8 cellular contexts compared by ENCODE assay signal in the genomic region with DNA sequence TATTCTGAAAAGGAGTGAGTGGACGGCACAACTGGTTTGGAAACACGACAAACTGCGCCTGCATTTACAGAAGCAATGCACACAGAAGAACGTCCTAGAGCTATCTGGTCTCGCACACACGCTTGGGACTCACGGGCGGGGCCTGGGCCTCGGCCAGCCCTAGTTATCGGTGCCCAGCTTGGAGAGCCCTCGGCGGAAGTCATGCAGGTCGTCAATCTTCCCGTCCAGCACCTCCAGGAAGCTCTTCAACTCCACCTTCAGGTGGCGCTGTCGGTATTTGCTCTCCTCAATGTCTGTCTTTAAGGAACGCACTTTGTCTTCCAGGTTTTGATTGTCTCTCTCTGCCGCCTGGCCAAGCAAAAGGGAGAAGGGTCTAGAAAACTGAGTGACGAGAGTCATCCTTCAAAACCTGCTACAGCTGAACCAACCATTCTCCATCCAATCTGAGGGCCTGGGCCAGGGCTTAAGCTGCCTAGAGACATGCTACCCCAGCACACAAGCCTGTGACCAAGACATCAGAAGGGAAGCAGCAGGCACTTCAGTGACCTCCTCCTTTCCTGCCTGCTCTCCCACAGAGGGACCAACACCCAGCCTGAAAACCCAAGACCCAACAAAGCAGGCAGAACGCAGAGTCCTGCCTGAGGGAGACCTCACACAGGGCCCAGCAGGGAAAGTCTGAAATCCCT. TPM values are rescaled to one million over a fixed set of nuclear protein-coding genes. Genes with fewer than 3 reads are reported as not detected.
DNase-seq lines count a peak whose midpoint lies in the region; ATAC-seq and TF ChIP-seq lines count a peak whose summit lies in the region.

No MANE protein-coding gene starts in this region.

- intact Hi-C loops in left colon (cut with DNase I, micrococcal nuclease), result no loop called here

- no peak for TF ChIP-seq POLR2A in NB4 (IDR thresholded peaks at IDR 0.05; ENCODE audit: extremely low read depth, insufficient read length)
- TF ChIP-seq POLR2A in GM18505 (IDR thresholded peaks at IDR 0.05; ENCODE audit: borderline replicate concordance, extremely low read depth, insufficient read depth, insufficient read length), result no peak

- peaks cover 5% of the 10 kb centered on the region for H3K27me3 Mint-ChIP-seq in T-helper 2 cell treated with Interferon-gamma antibody and Interleukin-4, amounts not matched to agents 5 μg/mL and 100 μg/mL, for 36 hours (ENCODE audit: low read depth)

- peak overlapping the region; percentile 79 for H3K27ac ChIP-seq in cingulate gyrus (ENCODE audit: low read depth, low read length)

- H3K36me3 Mint-ChIP-seq in T-helper 2 cell treated with Interferon-gamma antibody and Interleukin-4, amounts not matched to agents 5 μg/mL and 100 μg/mL, for 36 hours (ENCODE audit: low read depth), result peaks cover 36% of the 10 kb centered on the region

- no peak overlapping the region for H3K27ac Mint-ChIP-seq in T-helper 2 cell treated with Interferon-gamma antibody and Interleukin-4, amounts not matched to agents 5 μg/mL and 100 μg/mL, for 36 hours

- no peaks in the 10 kb centered on the region for H3K9me3 Mint-ChIP-seq in T-helper 2 cell treated with Interferon-gamma antibody and Interleukin-4, amounts not matched to agents 5 μg/mL and 100 μg/mL, for 36 hours

- ATAC-seq in GM18870 (IDR thresholded peaks at IDR 0.05; ENCODE audit: unreplicated experiment), result peak; percentile 48
- ATAC-seq in left colon, result peak; percentile 99
- no peak for ATAC-seq in GM18505 (IDR thresholded peaks at IDR 0.05; ENCODE audit: unreplicated experiment)

- H3K4me3 Mint-ChIP-seq in T-helper 2 cell treated with Interferon-gamma antibody and Interleukin-4, amounts not matched to agents 5 μg/mL and 100 μg/mL, for 36 hours, result no peak overlapping the region

- DNase-seq in AG10803 (ENCODE audit: low read depth), result peak; percentile 89
- DNase-seq in NB4 (ENCODE audit: low read depth), result peak; percentile 82
- DNase-seq in T-helper 2 cell treated with Interferon-gamma antibody and Interleukin-4, amounts not matched to agents 5 μg/mL and 100 μg/mL, for 36 hours (ENCODE audit: low spot score), result peak; percentile 48
- peak; percentile 79 to 86 for DNase-seq in left colon
- DNase-seq in stimulated activated CD4-positive, alpha-beta T cell treated with anti-CD3 and anti-CD28 coated beads, Interleukin-2, amount 100 ng/mL, for 48 hours, result peak; percentile 49 to 50

- TF ChIP-seq CTCF in AG10803 (conservative IDR thresholded peaks at IDR 0.05; ENCODE audit: low read length) (peak; percentile 90), NB4 (IDR thresholded peaks at IDR 0.05; ENCODE audit: low read depth, low read length) (peak; percentile 85)

- H3K4me3 ChIP-seq in AG10803 (ENCODE audit: low read length), result no peak overlapping the region
- no peak overlapping the region for H3K4me3 ChIP-seq in NB4 (ENCODE audit: low read depth, low read length)

- H3K4me1 Mint-ChIP-seq in T-helper 2 cell treated with Interferon-gamma antibody and Interleukin-4, amounts not matched to agents 5 μg/mL and 100 μg/mL, for 36 hours (ENCODE audit: low read depth), result peaks cover 12% of the 10 kb centered on the region

RNA-seq across cellular contexts. Expression of a gene that starts 40.3 kb away (rescaled TPM):
- 10 to 100 TPM in 1 of 2 donors, 1 to 10 TPM in 1; 9.1 to 11.3 TPM for total RNA-seq in left colon

RNA-seq across cellular contexts. Expression of a gene that starts 43.8 kb away (rescaled TPM):
- not detected for total RNA-seq in left colon
